Comparison of ENCODE assay signal across 17 cellular contexts in genomic region chr1:235277709-235278108, GRCh38. TPM values are rescaled to one million over a fixed set of nuclear protein-coding genes. Genes with fewer than 3 reads are reported as not detected.
DNase-seq lines count a peak whose midpoint lies in the region; ATAC-seq and TF ChIP-seq lines count a peak whose summit lies in the region.
"Had no signal": no experiment of that assay in that cellular context is flagged by ENCODE, and none has a peak within 500 bp of the region (broad histone marks: within the 10 kb centered on the region; RNA-seq: fewer than 3 reads in every experiment).

No MANE protein-coding gene starts in this region.

- ATAC-seq in CD8-positive, alpha-beta T cell: no peak
- no peak for ATAC-seq in T-helper 17 cell
- ATAC-seq in naive B cell (ENCODE audit: low read depth in 2 of 2): no peak
- no peak for ATAC-seq in GM19351 (IDR thresholded peaks at IDR 0.05; ENCODE audit: unreplicated experiment)
- ATAC-seq: HCT116 had no signal

- DNase-seq in CD8-positive, alpha-beta T cell: no peak
- DNase-seq in GM13977 (ENCODE audit: low spot score) (peak; percentile 22), T-helper 17 cell (no peak), naive B cell (no peak), GDM1 (lab: John Stamatoyannopoulos, UW) (no peak), NCI-H526 treated with DMSO at 0.1 percent for 48 hours (lab: John Stamatoyannopoulos, UW) (no peak)
- DNase-seq: activated CD8-positive, alpha-beta memory T cell treated with anti-CD3 and anti-CD28 coated beads, Interleukin-2, amount 50 U/mL, for 48 hours; COR-L47; head of caudate nucleus; left ventricle myocardium inferior; NCI-H1048; NCI-H2029; RPMI8226 had no signal

- no peaks in the 10 kb centered on the region for H3K27me3 Mint-ChIP-seq in CD8-positive, alpha-beta T cell (ENCODE audit: low read depth)
- H3K27me3 Mint-ChIP-seq in T-helper 17 cell (no peaks in the 10 kb centered on the region), naive B cell (no peaks in the 10 kb centered on the region)
- H3K27me3 Mint-ChIP-seq: activated CD4-positive, alpha-beta T cell treated with anti-CD3 and anti-CD28 coated beads, Interleukin-2, amount 10 ng/mL, durations not matched to agents 24 days and 14 days had no signal

- H3K27ac ChIP-seq in CD8-positive, alpha-beta T cell (ENCODE audit: low read depth, low read length): no peak overlapping the region
- H3K27ac ChIP-seq: left ventricle myocardium inferior, thoracic aorta had no signal

- no peak for TF ChIP-seq CTCF in CD8-positive, alpha-beta T cell (IDR thresholded peaks at IDR 0.05)
- no peak for TF ChIP-seq CTCF in GM13977 (IDR thresholded peaks at IDR 0.05; ENCODE audit: extremely low read depth, insufficient read depth, missing control alignments)

- H3K27me3 ChIP-seq in CD8-positive, alpha-beta T cell (ENCODE audit: insufficient read depth, low read length): no peaks in the 10 kb centered on the region

- in situ Hi-C loops in GM13977 (cut with MboI; ENCODE audit: low pct_unique_long_range_greater_than_20kb, low sequenced_read_pairs, unreplicated experiment): no loop called here

- H3K4me1 ChIP-seq in CD8-positive, alpha-beta T cell (ENCODE audit: insufficient read depth, low read length): peaks cover 47% of the 10 kb centered on the region

- H3K4me3 ChIP-seq in CD8-positive, alpha-beta T cell (ENCODE audit: low read depth, low read length): no peak overlapping the region
- H3K4me3 ChIP-seq: left ventricle myocardium inferior, thoracic aorta had no signal

- no peak overlapping the region for H3K4me3 Mint-ChIP-seq in CD8-positive, alpha-beta T cell
- H3K4me3 Mint-ChIP-seq in T-helper 17 cell: peak overlapping the region; percentile 49
- H3K4me3 Mint-ChIP-seq in naive B cell: peak overlapping the region in 1 of 8 donors; percentile 10
- H3K4me3 Mint-ChIP-seq: activated CD4-positive, alpha-beta T cell treated with anti-CD3 and anti-CD28 coated beads, Interleukin-2, amount 10 ng/mL, durations not matched to agents 24 days and 14 days had no signal

- H3K36me3 Mint-ChIP-seq in CD8-positive, alpha-beta T cell: peaks cover 5% of the 10 kb centered on the region
- H3K36me3 Mint-ChIP-seq in T-helper 17 cell (ENCODE audit: low read depth) (no peaks in the 10 kb centered on the region), naive B cell (no peaks in the 10 kb centered on the region)

- H3K36me3 ChIP-seq in CD8-positive, alpha-beta T cell (ENCODE audit: insufficient read depth, low read length): no peaks in the 10 kb centered on the region
- H3K36me3 ChIP-seq: left ventricle myocardium inferior, thoracic aorta had no signal

- intact Hi-C loops in CD8-positive, alpha-beta T cell (cut with DNase I, micrococcal nuclease): loop anchor here in 1 of 2 experiments (5.0 kb wide), 1 partner anchor 40 kb away; no protein-coding TSS in a partner anchor

- CTCF ChIA-PET in CD8-positive, alpha-beta T cell (lab: Charles Lee): no interaction called here

- H3K4me1 Mint-ChIP-seq in CD8-positive, alpha-beta T cell (ENCODE audit: low read depth): peaks cover 78% of the 10 kb centered on the region
- H3K4me1 Mint-ChIP-seq in T-helper 17 cell (peaks cover 48% of the 10 kb centered on the region), naive B cell (peaks cover 50 to 79% (median 61%) of the 10 kb centered on the region in 3 donors)

- POLR2A ChIA-PET in CD8-positive, alpha-beta T cell (lab: Charles Lee): no interaction called here

- no peaks in the 10 kb centered on the region for H3K9me3 Mint-ChIP-seq in CD8-positive, alpha-beta T cell
- H3K9me3 Mint-ChIP-seq in naive B cell: no peaks in the 10 kb centered on the region
- H3K9me3 Mint-ChIP-seq: activated CD4-positive, alpha-beta T cell treated with anti-CD3 and anti-CD28 coated beads, Interleukin-2, amount 10 ng/mL, durations not matched to agents 24 days and 14 days had no signal

- H3K9me3 ChIP-seq in CD8-positive, alpha-beta T cell (ENCODE audit: low read length): no peaks in the 10 kb centered on the region
- no peaks in the 10 kb centered on the region for H3K9me3 ChIP-seq in T-helper 17 cell (ENCODE audit: control insufficient read depth, low read length, poor library complexity, severe bottlenecking)
- H3K9me3 ChIP-seq: left ventricle myocardium inferior, thoracic aorta had no signal

- peak overlapping the region; percentile 7 for H3K27ac Mint-ChIP-seq in CD8-positive, alpha-beta T cell
- H3K27ac Mint-ChIP-seq in T-helper 17 cell (no peak overlapping the region), naive B cell (peak overlapping the region in 5 of 6 donors; percentile 28 to 83 (median 34))
- H3K27ac Mint-ChIP-seq: activated CD4-positive, alpha-beta T cell treated with anti-CD3 and anti-CD28 coated beads, Interleukin-2, amount 10 ng/mL, durations not matched to agents 24 days and 14 days had no signal

RNA-seq across cellular contexts. Expression of gene ARID4B, which starts 50.3 kb away (rescaled TPM):
- total RNA-seq in CD8-positive, alpha-beta T cell: 100 to 1,000 TPM; 153 to 156 TPM
- 100 to 1,000 TPM; 163 to 182 TPM for total RNA-seq in T-helper 17 cell
- 100 to 1,000 TPM in 1 of 6 donors, 10 to 100 TPM in 5; 22.5 to 100 (median 59.7) TPM for polyA plus RNA-seq in naive B cell (ENCODE audit: low read depth in 6 of 6)

RNA-seq across cellular contexts. Expression of gene GGPS1, which starts 50.7 kb away (rescaled TPM):
- 10 to 100 TPM; 18.2 to 21.3 TPM for total RNA-seq in CD8-positive, alpha-beta T cell
- total RNA-seq in T-helper 17 cell: 10 to 100 TPM; 28.0 to 28.2 TPM
- 10 to 100 TPM; 36.2 to 72.9 (median 64.0) TPM for polyA plus RNA-seq in naive B cell (ENCODE audit: low read depth in 6 of 6)
